In the genomic region with DNA sequence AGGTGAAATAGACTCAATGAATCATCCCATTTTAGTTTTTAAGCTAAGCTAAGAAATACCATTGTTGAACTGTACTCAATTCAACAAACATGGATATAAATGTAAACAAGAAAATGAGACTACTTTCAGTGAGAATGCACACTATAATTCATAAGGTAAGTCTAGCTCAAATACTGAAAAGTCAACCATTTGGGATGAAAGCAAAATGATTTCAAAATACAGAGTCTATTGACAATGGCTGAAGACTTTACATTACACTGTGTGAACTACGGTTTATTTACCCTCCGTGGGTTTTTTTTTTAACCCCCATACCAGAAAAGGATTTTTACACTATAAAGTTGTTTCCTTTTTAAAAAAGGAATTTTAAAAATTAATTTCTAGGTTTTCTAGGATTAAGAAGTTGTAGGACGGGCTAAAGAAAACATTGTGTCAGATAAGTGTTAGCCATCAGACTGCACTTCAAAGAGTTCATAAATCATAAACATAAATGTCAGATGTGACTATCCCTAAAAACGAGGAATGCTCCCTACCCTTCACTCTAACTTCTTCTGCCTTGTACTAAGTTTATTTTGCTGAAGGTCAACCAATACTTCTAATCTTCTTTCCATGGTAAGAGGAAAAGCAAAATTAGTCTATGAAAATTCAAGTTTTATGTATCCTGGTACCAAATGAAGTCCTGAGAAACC, we compare ENCODE assay signal across 1 cellular context.
TF ChIP-seq lines count a peak whose summit lies in the region.

No MANE protein-coding gene starts in this region.

TF ChIP-seq in HepG2, 621 proteins besides CTCF, POLR2A, EP300 and RAD21 (continued from another document):
- peak; percentile 53; the same call in 1 of the 2 replicates for TF ChIP-seq HOMEZ (CRISPR knock-in tag; IDR thresholded peaks at IDR 0.05; ENCODE audit: low read depth)
- TF ChIP-seq, protein P1, sequence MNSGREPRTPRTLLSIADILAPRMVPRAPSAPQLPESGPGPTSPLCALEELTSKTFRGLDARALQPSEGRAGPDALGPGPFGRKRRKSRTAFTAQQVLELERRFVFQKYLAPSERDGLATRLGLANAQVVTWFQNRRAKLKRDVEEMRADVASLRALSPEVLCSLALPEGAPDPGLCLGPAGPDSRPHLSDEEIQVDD (CRISPR knock-in tag; IDR thresholded peaks at IDR 0.05; ENCODE audit: borderline replicate concordance), result no peak
- TF ChIP-seq ZNF777 (CRISPR knock-in tag; IDR thresholded peaks at IDR 0.05), result no peak
